Comparison of ENCODE assay signal across 10 cellular contexts in the genomic region with DNA sequence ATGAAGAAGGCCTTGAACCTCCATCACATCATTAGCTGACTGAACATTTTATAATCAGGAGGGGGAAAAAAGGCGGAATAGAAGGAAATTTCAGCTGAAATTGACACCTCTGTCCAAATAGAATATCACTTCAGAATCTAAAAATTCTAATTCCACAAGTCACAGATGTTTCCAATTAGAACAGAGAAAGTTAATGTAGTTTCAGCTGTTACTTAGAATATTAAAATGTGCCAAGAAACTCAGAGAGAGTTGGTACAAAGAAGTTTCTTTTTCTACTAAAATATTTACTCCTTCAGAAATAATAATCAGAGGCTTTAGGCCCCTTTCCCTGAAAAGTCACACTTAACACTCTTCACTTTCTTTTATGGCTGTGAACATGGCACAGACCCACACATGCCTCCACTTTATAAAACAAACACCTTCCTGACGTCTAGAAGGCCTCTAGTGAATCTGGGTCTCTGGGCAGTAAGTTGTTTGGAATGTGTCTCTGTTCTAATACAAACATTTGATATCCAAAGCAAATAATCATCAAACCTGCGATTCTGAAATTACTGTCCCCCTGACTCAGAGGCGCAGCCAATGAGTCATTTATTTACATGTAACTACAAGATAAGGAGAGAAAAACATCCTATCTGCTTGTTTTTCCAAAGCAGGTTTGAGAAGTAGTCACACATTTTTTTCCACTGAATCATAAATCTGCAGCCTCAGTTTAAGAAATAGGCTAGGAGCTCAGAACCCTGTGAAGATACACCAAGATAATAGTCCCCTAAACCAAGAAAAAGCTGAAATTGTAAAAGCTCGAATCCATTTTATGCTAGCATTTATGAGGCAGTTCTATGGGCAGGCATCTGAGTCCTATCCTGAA.
DNase-seq lines count a peak whose midpoint lies in the region; ATAC-seq, FAIRE-seq and TF ChIP-seq lines count a peak whose summit lies in the region.
"Had no signal": no experiment of that assay in that cellular context is flagged by ENCODE, and none has a peak within 500 bp of the region (broad histone marks: within the 10 kb centered on the region; RNA-seq: fewer than 3 reads in every experiment).

No MANE protein-coding gene starts in this region.

- peak; percentile 89 to 96 (median 94) for ATAC-seq in pancreas
- no peak for ATAC-seq in HG03442 (IDR thresholded peaks at IDR 0.05; ENCODE audit: unreplicated experiment)
- ATAC-seq in GM18511 (IDR thresholded peaks at IDR 0.05; ENCODE audit: unreplicated experiment), result no peak
- ATAC-seq: stimulated activated memory B cell treated with anti-CD40 and anti-IgM and Interleukin-4, amounts not matched to agents 10 μg/mL and 1 μg/mL and 100 μg/mL, for 72 hours had no signal

- H3K27me3 ChIP-seq in PC-9 (ENCODE audit: insufficient read depth, low read depth) (no peaks in the 10 kb centered on the region), esophagus squamous epithelium (no peaks in the 10 kb centered on the region), pancreas (no peaks in the 10 kb centered on the region)

- 0 out of 2 replicates have a peak, but pooled peaks cover 8% of the 10 kb centered on the region for H3K79me2 ChIP-seq in PC-9 (ENCODE audit: low read depth)

- H3K9me3 ChIP-seq in PC-9 (ENCODE audit: insufficient read depth, low read depth) (peaks cover 7% of the 10 kb centered on the region), esophagus squamous epithelium (peaks cover 0 to 6% (median 0%) of the 10 kb centered on the region in 3 donors), pancreas (no peaks in the 10 kb centered on the region)

- H3K27ac ChIP-seq in PC-9, result peak overlapping the region; percentile 94
- peak overlapping the region; percentile 5 to 73 (median 38) for H3K27ac ChIP-seq in esophagus squamous epithelium
- peak overlapping the region; percentile 0 to 82 (median 42) for H3K27ac ChIP-seq in pancreas

- WGBS in esophagus squamous epithelium, 2 donors, result 32 to 33% methylated on average over 5 of the region's 5 CpGs
- 10 to 14% methylated on average over 5 of the region's 5 CpGs for WGBS in pancreas, 2 donors

- CTCF ChIA-PET in PC-9 (lab: Charles Lee), result interaction anchor here (0.7 kb wide), 1 partner anchor 40 kb away, joined by 4 read pairs; no protein-coding TSS in a partner anchor

- no peaks in the 10 kb centered on the region for H4K20me1 ChIP-seq in PC-9 (ENCODE audit: insufficient read depth)

- TF ChIP-seq POLR2A in esophagus squamous epithelium (IDR thresholded peaks at IDR 0.05), result no peak

- POLR2A ChIA-PET in PC-9 (lab: Charles Lee; ENCODE audit: unreplicated experiment), result interaction anchor here (0.5 to 1.2 kb wide), 6 partner anchors 40 to 431 kb away, joined by 3 to 17 read pairs (median 3); a partner anchor contains a TSS

- peaks cover 30% of the 10 kb centered on the region for H3F3A ChIP-seq in PC-9 (ENCODE audit: insufficient read depth, low read depth)

- peak overlapping the region; percentile 27; the same call in 1 of the 2 replicates for H3K4me3 ChIP-seq in PC-9
- H3K4me3 ChIP-seq in esophagus squamous epithelium, result no peak overlapping the region
- H3K4me3 ChIP-seq in pancreas, result no peak overlapping the region

- H3K36me3 ChIP-seq in PC-9 (ENCODE audit: low read depth), result no peaks in the 10 kb centered on the region
- no peaks in the 10 kb centered on the region for H3K36me3 ChIP-seq in esophagus squamous epithelium
- no peaks in the 10 kb centered on the region for H3K36me3 ChIP-seq in pancreas

- no peak overlapping the region for H2AFZ ChIP-seq in PC-9

- H3K9me2 ChIP-seq in PC-9 (ENCODE audit: insufficient read depth), result no peaks in the 10 kb centered on the region

- H3K4me2 ChIP-seq in PC-9, result peak overlapping the region; percentile 82

- BruUV-seq in PC-9 (replicated peaks; lab: Mats Ljungman, UMichigan), result TSS peak; percentile 78

- peak; percentile 96 for DNase-seq in DMS53 treated with DMSO at 0.1 percent for 48 hours (lab: John Stamatoyannopoulos, UW; ENCODE audit: unreplicated experiment)
- DNase-seq in PC-9, result peak; percentile 62 to 100
- no peak for DNase-seq in esophagus squamous epithelium (lab: John Stamatoyannopoulos, UW)
- DNase-seq in pancreas, result peak in 4 of 6 donors; percentile 30 to 59 (median 42)
- no peak for DNase-seq in NK-92 treated with Interleukin-12 subunit alpha and Interleukin-12 subunit beta, amount 100 ng/mL, for 24 hours (lab: John Stamatoyannopoulos, UW)
- no peak for DNase-seq in NCI-H2171 treated with DMSO at 0.1 percent for 48 hours (lab: John Stamatoyannopoulos, UW)
- DNase-seq: SHP77 had no signal

- no peak for TF ChIP-seq CTCF in PC-9 (conservative IDR thresholded peaks at IDR 0.05)
- TF ChIP-seq CTCF in esophagus squamous epithelium (IDR thresholded peaks at IDR 0.05), result no peak
- no peak for TF ChIP-seq CTCF in pancreas (IDR thresholded peaks at IDR 0.05)

- intact Hi-C loops in PC-9 (cut with micrococcal nuclease; ENCODE audit: unreplicated experiment), result loop anchor here (1.0 to 5.0 kb wide), 12 partner anchors 27 to 293 kb away; no protein-coding TSS in a partner anchor
- intact Hi-C loops in esophagus squamous epithelium (cut with DNase I), result no loop called here
- intact Hi-C loops in pancreas (cut with DNase I), result no loop called here

- H3K4me1 ChIP-seq in PC-9 (replicated peaks; ENCODE audit: insufficient read depth), result peaks cover 37% of the 10 kb centered on the region
- peaks cover 0 to 33% (median 13%) of the 10 kb centered on the region in 3 donors for H3K4me1 ChIP-seq in esophagus squamous epithelium
- H3K4me1 ChIP-seq in pancreas, result peaks cover 17 to 25% (median 21%) of the 10 kb centered on the region in 3 donors

- no peak for FAIRE-seq in pancreas (lab: Jason Lieb, UNC)

Comparison
In these comparisons a context has a peak if more than half of its experiments do, and no peak if none do; other contexts are left out.
1. DNase-seq: peak in DMS53 treated with DMSO at 0.1 percent for 48 hours (single experiment), PC-9 (2 of 2) and pancreas (4 of 6); none in esophagus squamous epithelium (single experiment), NK-92 treated with Interleukin-12 subunit alpha and Interleukin-12 subunit beta, amount 100 ng/mL, for 24 hours (single experiment) and NCI-H2171 treated with DMSO at 0.1 percent for 48 hours (single experiment).
2. H3K27ac ChIP-seq: peak in every context shown above with its lines; median percentile 94 in PC-9; 42 in pancreas; 38 in esophagus squamous epithelium.
3. ATAC-seq: peak in pancreas (4 of 4); none in HG03442 (single experiment) and GM18511 (single experiment).